ENCODE assay signal across 7 cellular contexts in the genomic region with DNA sequence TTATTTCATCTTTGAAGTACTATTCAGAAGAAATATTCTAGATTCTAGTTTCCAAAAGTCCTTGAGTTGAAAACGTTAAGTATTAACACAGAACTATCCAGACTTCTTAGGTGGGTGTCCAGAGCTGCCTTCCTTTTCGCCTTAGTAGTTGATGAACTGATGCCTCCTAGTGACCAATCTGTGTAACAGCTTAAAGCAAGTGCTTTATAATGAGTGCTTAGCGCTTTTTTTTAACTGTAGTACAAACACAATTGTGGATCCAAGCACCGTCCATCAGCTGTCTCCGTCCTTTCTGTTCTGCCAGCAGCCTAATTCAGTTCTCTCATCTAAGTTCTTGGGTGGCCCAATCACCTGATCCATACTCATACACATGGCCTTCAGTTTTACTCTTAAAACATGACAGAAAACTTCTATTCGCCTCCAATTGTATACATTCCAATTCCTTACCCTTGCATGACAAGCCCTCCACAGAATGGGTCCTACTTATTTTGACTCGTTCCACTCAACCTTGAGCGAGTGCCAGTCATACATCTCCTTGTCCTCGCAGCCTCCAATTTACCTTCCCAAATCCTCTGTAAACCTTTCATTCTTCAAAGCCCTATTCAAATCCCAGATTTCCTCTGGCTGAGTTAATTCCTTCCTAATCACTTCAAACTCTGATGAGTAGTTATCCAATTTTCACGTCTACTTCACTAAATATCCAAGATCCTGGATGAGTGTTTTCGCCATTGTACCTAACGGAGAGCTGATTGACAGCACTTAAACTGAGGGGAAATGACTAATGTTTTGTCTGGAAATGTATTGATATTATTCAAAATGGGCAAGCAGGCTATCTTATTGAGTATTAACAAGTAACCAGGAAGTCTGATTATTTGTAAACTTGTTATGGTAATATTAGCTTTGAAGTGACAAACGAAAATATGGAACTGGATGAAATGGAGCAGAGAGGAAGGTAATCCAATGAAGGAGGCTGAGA. TPM values are rescaled to one million over a fixed set of nuclear protein-coding genes. Genes with fewer than 3 reads are reported as not detected.
DNase-seq lines count a peak whose midpoint lies in the region; ATAC-seq, FAIRE-seq and TF ChIP-seq lines count a peak whose summit lies in the region.

No MANE protein-coding gene starts in this region.

- peak; percentile 70 for ATAC-seq in HG03521 (IDR thresholded peaks at IDR 0.05; ENCODE audit: unreplicated experiment)

- no peak overlapping the region for H3K27ac ChIP-seq in cardiac muscle cell

- H3K4me3 ChIP-seq in cardiac muscle cell = no peak overlapping the region

- H3K4me3 Mint-ChIP-seq in activated T-helper 1 cell treated with anti-CD3 and anti-CD28 coated beads, Interleukin-12 subunit alpha, Interleukin-12 subunit beta, Interleukin-2, Interleukin-4 antibody, amounts not matched to agents 30 ng/mL and 10 ng/mL and 1 ng/mL, durations not matched to agents 14 hours and 24 hours and 36 hours = no peak overlapping the region

- no peaks in the 10 kb centered on the region for H3K9me3 Mint-ChIP-seq in activated T-helper 1 cell treated with anti-CD3 and anti-CD28 coated beads, Interleukin-12 subunit alpha, Interleukin-12 subunit beta, Interleukin-2, Interleukin-4 antibody, amounts not matched to agents 30 ng/mL and 10 ng/mL and 1 ng/mL, durations not matched to agents 14 hours and 24 hours and 36 hours

- DNase-seq in GM20000 (ENCODE audit: low spot score) = peak; percentile 51
- peak; percentile 59 to 78 for DNase-seq in NCI-H526 (lab: John Stamatoyannopoulos, UW)
- DNase-seq in activated T-helper 1 cell treated with anti-CD3 and anti-CD28 coated beads, Interleukin-12 subunit alpha, Interleukin-12 subunit beta, Interleukin-2, Interleukin-4 antibody, amounts not matched to agents 30 ng/mL and 10 ng/mL and 1 ng/mL, durations not matched to agents 14 hours and 24 hours and 36 hours (ENCODE audit: low spot score) = peak; percentile 26
- DNase-seq in cardiac muscle cell (ENCODE audit: low read depth in 1 of 2, low spot score in 1 of 2) = peak; percentile 78 to 91
- DNase-seq in pulmonary artery endothelial cell (ENCODE audit: low read depth, low spot score) = peak; percentile 72

- H3K9me3 ChIP-seq in cardiac muscle cell (ENCODE audit: low read depth) = no peaks in the 10 kb centered on the region

- TF ChIP-seq CTCF in GM20000 (IDR thresholded peaks at IDR 0.05; ENCODE audit: extremely low read depth, missing control alignments) (peak; percentile 70), cardiac muscle cell (IDR thresholded peaks at IDR 0.05; ENCODE audit: low read depth, low read length) (peak; percentile 83)

- H3K27ac Mint-ChIP-seq in activated T-helper 1 cell treated with anti-CD3 and anti-CD28 coated beads, Interleukin-12 subunit alpha, Interleukin-12 subunit beta, Interleukin-2, Interleukin-4 antibody, amounts not matched to agents 30 ng/mL and 10 ng/mL and 1 ng/mL, durations not matched to agents 14 hours and 24 hours and 36 hours = peak overlapping the region; percentile 0

- peak; percentile 96 for FAIRE-seq in G401.6 (lab: Jason Lieb, UNC)

- H3K4me1 ChIP-seq in cardiac muscle cell (ENCODE audit: low read depth) = peaks cover 22% of the 10 kb centered on the region

- peaks cover 24% of the 10 kb centered on the region for H3K4me1 Mint-ChIP-seq in activated T-helper 1 cell treated with anti-CD3 and anti-CD28 coated beads, Interleukin-12 subunit alpha, Interleukin-12 subunit beta, Interleukin-2, Interleukin-4 antibody, amounts not matched to agents 30 ng/mL and 10 ng/mL and 1 ng/mL, durations not matched to agents 14 hours and 24 hours and 36 hours (ENCODE audit: low read depth)

- H3K36me3 Mint-ChIP-seq in activated T-helper 1 cell treated with anti-CD3 and anti-CD28 coated beads, Interleukin-12 subunit alpha, Interleukin-12 subunit beta, Interleukin-2, Interleukin-4 antibody, amounts not matched to agents 30 ng/mL and 10 ng/mL and 1 ng/mL, durations not matched to agents 14 hours and 24 hours and 36 hours (ENCODE audit: low read depth) = peaks cover 6% of the 10 kb centered on the region

- H3K27me3 Mint-ChIP-seq in activated T-helper 1 cell treated with anti-CD3 and anti-CD28 coated beads, Interleukin-12 subunit alpha, Interleukin-12 subunit beta, Interleukin-2, Interleukin-4 antibody, amounts not matched to agents 30 ng/mL and 10 ng/mL and 1 ng/mL, durations not matched to agents 14 hours and 24 hours and 36 hours (ENCODE audit: insufficient read depth) = no peaks in the 10 kb centered on the region

- H3K36me3 ChIP-seq in cardiac muscle cell = no peaks in the 10 kb centered on the region

- H3K27me3 ChIP-seq in cardiac muscle cell = no peaks in the 10 kb centered on the region

- intact Hi-C loops in activated T-helper 1 cell treated with anti-CD3 and anti-CD28 coated beads, Interleukin-12 subunit alpha, Interleukin-12 subunit beta, Interleukin-2, Interleukin-4 antibody, amounts not matched to agents 30 ng/mL and 10 ng/mL and 1 ng/mL, durations not matched to agents 14 hours and 24 hours and 36 hours (cut with micrococcal nuclease) = loop anchor here (1.0 to 2.0 kb wide), 8 partner anchors 220 to 703 kb away; partner anchors contain the start of genes BBS10, GLIPR1L1 and KRR1

RNA-seq across cellular contexts. Expression of gene PHLDA1, which starts 5.8 kb away (rescaled TPM):
- 88.9 and 91.5 TPM in 2 replicates for total RNA-seq in activated T-helper 1 cell treated with anti-CD3 and anti-CD28 coated beads, Interleukin-12 subunit alpha, Interleukin-12 subunit beta, Interleukin-2, Interleukin-4 antibody, amounts not matched to agents 30 ng/mL and 10 ng/mL and 1 ng/mL, durations not matched to agents 14 hours and 24 hours and 36 hours
- 8.1 and 9.3 TPM in 2 replicates for total RNA-seq in cardiac muscle cell
- polyA plus RNA-seq in cardiac muscle cell = 5.8 TPM in 2 replicates
- 28.6 and 37.5 TPM in 2 replicates for total RNA-seq in pulmonary artery endothelial cell

RNA-seq across cellular contexts. Expression of gene NAP1L1, which starts 47.1 kb away (rescaled TPM):
- 584 and 605 TPM in 2 replicates for total RNA-seq in activated T-helper 1 cell treated with anti-CD3 and anti-CD28 coated beads, Interleukin-12 subunit alpha, Interleukin-12 subunit beta, Interleukin-2, Interleukin-4 antibody, amounts not matched to agents 30 ng/mL and 10 ng/mL and 1 ng/mL, durations not matched to agents 14 hours and 24 hours and 36 hours
- 359 and 671 TPM in 2 replicates for total RNA-seq in cardiac muscle cell
- 214 and 271 TPM in 2 replicates for polyA plus RNA-seq in cardiac muscle cell
- 324 and 354 TPM in 2 replicates for total RNA-seq in pulmonary artery endothelial cell

Comparison
In these comparisons a context has a peak if more than half of its experiments do, and no peak if none do; other contexts are left out.
1. DNase-seq: peak in every context shown above with its lines; median percentile 84 in cardiac muscle cell; 72 in pulmonary artery endothelial cell; 68 in NCI-H526; 51 in GM20000; 26 in activated T-helper 1 cell treated with anti-CD3 and anti-CD28 coated beads, Interleukin-12 subunit alpha, Interleukin-12 subunit beta, Interleukin-2, Interleukin-4 antibody, amounts not matched to agents 30 ng/mL and 10 ng/mL and 1 ng/mL, durations not matched to agents 14 hours and 24 hours and 36 hours.